8 cellular contexts compared by ENCODE assay signal in the genomic region with DNA sequence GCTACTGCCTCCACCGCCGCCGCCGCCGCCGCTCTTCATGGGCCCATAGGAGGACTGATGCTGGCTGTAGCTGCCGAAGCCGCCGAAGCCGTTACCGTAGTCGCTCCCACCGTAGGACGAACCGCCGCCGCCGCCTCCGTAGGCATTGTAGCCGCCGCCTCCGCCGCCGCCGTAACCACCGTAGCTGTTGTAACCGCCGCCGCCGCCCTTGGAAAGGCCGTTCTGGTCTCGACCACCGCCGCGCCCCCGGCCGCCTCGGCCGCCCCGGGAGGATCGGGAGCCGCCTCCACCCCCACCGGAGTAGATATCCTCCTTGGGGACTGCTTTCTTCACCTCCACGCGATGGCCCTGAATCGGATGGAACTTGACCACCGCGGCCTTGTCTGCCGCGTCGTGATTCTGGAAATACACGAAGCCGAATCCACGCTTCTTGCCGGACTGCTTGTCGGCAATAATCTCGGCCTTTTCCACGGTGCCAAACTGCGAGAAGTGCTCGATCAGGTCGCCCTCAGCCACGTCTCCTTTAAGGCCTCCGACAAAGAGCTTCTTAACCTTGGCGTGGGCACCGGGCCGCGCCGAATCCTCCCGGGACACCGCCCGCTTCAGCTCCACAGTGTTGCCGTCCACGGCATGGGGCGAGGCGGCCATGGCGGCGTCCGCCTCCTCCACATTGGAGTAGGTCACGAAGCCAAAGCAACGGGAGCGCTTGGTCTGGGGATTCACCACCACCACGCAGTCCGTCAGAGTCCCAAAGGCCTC. TPM values are rescaled to one million over a fixed set of nuclear protein-coding genes. Genes with fewer than 3 reads are reported as not detected.
DNase-seq lines count a peak whose midpoint lies in the region; ATAC-seq and TF ChIP-seq lines count a peak whose summit lies in the region.

No MANE protein-coding gene starts in this region.

- H3K27me3 ChIP-seq in liver (ENCODE audit: control insufficient read depth in 4 of 4, insufficient read depth in 4 of 4, low read length in 3 of 4): no peaks in the 10 kb centered on the region

- peak; percentile 28 for DNase-seq in activated CD4-positive, alpha-beta T cell treated with anti-CD3 and anti-CD28 coated beads for 1 hour
- DNase-seq in DMS79 (lab: John Stamatoyannopoulos, UW) (no peak), cortex of kidney (lab: John Stamatoyannopoulos, UW) (no peak)

- ATAC-seq in GM18907 (IDR thresholded peaks at IDR 0.05; ENCODE audit: unreplicated experiment) (peak; percentile 7), HG03135 (IDR thresholded peaks at IDR 0.05; ENCODE audit: unreplicated experiment) (peak; percentile 1)
- peak; percentile 0 for ATAC-seq in stimulated activated memory B cell treated with anti-CD40 and anti-IgM and Interleukin-4, amounts not matched to agents 10 μg/mL and 1 μg/mL and 100 μg/mL, for 72 hours

- TF ChIP-seq CTCF in liver (IDR thresholded peaks at IDR 0.05; ENCODE audit: low read depth, low read length, missing input control): no peak

- H3K9me3 ChIP-seq in liver (ENCODE audit: control insufficient read depth in 4 of 4, low read length in 3 of 4): no peaks in the 10 kb centered on the region

- WGBS in liver: under 1% methylated on average over 83 of the region's 83 CpGs

- H3K4me3 ChIP-seq in liver (ENCODE audit: low read depth in 1 of 3, low read length in 3 of 3): peak overlapping the region; percentile 73 to 79 (median 73)

- no peaks in the 10 kb centered on the region for H3K9me3 Mint-ChIP-seq in stimulated activated memory B cell treated with anti-CD40 and anti-IgM and Interleukin-4, amounts not matched to agents 10 μg/mL and 1 μg/mL and 100 μg/mL, for 72 hours

- peaks cover 3 to 27% (median 16%) of the 10 kb centered on the region in 4 donors for H3K4me1 ChIP-seq in liver (ENCODE audit: control insufficient read depth in 4 of 4, insufficient read depth in 4 of 4, low read length in 3 of 4)

- no peaks in the 10 kb centered on the region for H3K27me3 Mint-ChIP-seq in stimulated activated memory B cell treated with anti-CD40 and anti-IgM and Interleukin-4, amounts not matched to agents 10 μg/mL and 1 μg/mL and 100 μg/mL, for 72 hours

- H3K4me3 Mint-ChIP-seq in stimulated activated memory B cell treated with anti-CD40 and anti-IgM and Interleukin-4, amounts not matched to agents 10 μg/mL and 1 μg/mL and 100 μg/mL, for 72 hours: peak overlapping the region; percentile 92

- H3K27ac ChIP-seq in cingulate gyrus (ENCODE audit: low read depth, low read length) (peak overlapping the region; percentile 99), liver (ENCODE audit: low read depth in 1 of 2, low read length in 2 of 2) (peak overlapping the region; percentile 99 to 100)

- peak overlapping the region; percentile 97 for H3K27ac Mint-ChIP-seq in stimulated activated memory B cell treated with anti-CD40 and anti-IgM and Interleukin-4, amounts not matched to agents 10 μg/mL and 1 μg/mL and 100 μg/mL, for 72 hours

- no peaks in the 10 kb centered on the region for H3K36me3 ChIP-seq in liver (ENCODE audit: control insufficient read depth in 4 of 4, insufficient read depth in 3 of 4, low read depth in 1 of 4, low read length in 3 of 4)

- peak overlapping the region; percentile 93 to 95 for H3K9ac ChIP-seq in liver (ENCODE audit: low read depth in 1 of 2, low read length in 2 of 2)

- TF ChIP-seq RAD21 in liver (IDR thresholded peaks at IDR 0.05): no peak

- H3K4me1 Mint-ChIP-seq in stimulated activated memory B cell treated with anti-CD40 and anti-IgM and Interleukin-4, amounts not matched to agents 10 μg/mL and 1 μg/mL and 100 μg/mL, for 72 hours: peaks cover 27% of the 10 kb centered on the region

- H3K36me3 Mint-ChIP-seq in stimulated activated memory B cell treated with anti-CD40 and anti-IgM and Interleukin-4, amounts not matched to agents 10 μg/mL and 1 μg/mL and 100 μg/mL, for 72 hours: peaks cover 30% of the 10 kb centered on the region

TF ChIP-seq in liver, 16 proteins besides CTCF, POLR2A, EP300 and RAD21:
- no peak for TF ChIP-seq RXRA (IDR thresholded peaks at IDR 0.05)
- TF ChIP-seq HNF4A (conservative IDR thresholded peaks at IDR 0.05): no peak
- TF ChIP-seq, protein P1, sequence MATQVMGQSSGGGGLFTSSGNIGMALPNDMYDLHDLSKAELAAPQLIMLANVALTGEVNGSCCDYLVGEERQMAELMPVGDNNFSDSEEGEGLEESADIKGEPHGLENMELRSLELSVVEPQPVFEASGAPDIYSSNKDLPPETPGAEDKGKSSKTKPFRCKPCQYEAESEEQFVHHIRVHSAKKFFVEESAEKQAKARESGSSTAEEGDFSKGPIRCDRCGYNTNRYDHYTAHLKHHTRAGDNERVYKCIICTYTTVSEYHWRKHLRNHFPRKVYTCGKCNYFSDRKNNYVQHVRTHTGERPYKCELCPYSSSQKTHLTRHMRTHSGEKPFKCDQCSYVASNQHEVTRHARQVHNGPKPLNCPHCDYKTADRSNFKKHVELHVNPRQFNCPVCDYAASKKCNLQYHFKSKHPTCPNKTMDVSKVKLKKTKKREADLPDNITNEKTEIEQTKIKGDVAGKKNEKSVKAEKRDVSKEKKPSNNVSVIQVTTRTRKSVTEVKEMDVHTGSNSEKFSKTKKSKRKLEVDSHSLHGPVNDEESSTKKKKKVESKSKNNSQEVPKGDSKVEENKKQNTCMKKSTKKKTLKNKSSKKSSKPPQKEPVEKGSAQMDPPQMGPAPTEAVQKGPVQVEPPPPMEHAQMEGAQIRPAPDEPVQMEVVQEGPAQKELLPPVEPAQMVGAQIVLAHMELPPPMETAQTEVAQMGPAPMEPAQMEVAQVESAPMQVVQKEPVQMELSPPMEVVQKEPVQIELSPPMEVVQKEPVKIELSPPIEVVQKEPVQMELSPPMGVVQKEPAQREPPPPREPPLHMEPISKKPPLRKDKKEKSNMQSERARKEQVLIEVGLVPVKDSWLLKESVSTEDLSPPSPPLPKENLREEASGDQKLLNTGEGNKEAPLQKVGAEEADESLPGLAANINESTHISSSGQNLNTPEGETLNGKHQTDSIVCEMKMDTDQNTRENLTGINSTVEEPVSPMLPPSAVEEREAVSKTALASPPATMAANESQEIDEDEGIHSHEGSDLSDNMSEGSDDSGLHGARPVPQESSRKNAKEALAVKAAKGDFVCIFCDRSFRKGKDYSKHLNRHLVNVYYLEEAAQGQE (IDR thresholded peaks at IDR 0.05): no peak
- TF ChIP-seq NR2F2 (IDR thresholded peaks at IDR 0.05): no peak
- TF ChIP-seq HNF4G (IDR thresholded peaks at IDR 0.05): no peak
- TF ChIP-seq TAF1 (conservative IDR thresholded peaks at IDR 0.05): no peak
- no peak for TF ChIP-seq FOXA2 (IDR thresholded peaks at IDR 0.05)
- TF ChIP-seq, protein P2, sequence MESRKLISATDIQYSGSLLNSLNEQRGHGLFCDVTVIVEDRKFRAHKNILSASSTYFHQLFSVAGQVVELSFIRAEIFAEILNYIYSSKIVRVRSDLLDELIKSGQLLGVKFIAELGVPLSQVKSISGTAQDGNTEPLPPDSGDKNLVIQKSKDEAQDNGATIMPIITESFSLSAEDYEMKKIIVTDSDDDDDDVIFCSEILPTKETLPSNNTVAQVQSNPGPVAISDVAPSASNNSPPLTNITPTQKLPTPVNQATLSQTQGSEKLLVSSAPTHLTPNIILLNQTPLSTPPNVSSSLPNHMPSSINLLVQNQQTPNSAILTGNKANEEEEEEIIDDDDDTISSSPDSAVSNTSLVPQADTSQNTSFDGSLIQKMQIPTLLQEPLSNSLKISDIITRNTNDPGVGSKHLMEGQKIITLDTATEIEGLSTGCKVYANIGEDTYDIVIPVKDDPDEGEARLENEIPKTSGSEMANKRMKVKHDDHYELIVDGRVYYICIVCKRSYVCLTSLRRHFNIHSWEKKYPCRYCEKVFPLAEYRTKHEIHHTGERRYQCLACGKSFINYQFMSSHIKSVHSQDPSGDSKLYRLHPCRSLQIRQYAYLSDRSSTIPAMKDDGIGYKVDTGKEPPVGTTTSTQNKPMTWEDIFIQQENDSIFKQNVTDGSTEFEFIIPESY (IDR thresholded peaks at IDR 0.05): no peak
- TF ChIP-seq YY1 (IDR thresholded peaks at IDR 0.05): no peak
- TF ChIP-seq, protein P3, sequence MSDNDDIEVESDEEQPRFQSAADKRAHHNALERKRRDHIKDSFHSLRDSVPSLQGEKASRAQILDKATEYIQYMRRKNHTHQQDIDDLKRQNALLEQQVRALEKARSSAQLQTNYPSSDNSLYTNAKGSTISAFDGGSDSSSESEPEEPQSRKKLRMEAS (IDR thresholded peaks at IDR 0.05): no peak
- TF ChIP-seq, protein P4, sequence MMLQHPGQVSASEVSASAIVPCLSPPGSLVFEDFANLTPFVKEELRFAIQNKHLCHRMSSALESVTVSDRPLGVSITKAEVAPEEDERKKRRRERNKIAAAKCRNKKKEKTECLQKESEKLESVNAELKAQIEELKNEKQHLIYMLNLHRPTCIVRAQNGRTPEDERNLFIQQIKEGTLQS (IDR thresholded peaks at IDR 0.05): no peak

RNA-seq across cellular contexts. Expression of a gene that starts 0.8 kb away (rescaled TPM):
- 10 to 100 TPM in 1 of 2 donors, 1 to 10 TPM in 1; 4.9 to 12.9 TPM for total RNA-seq in liver
- 10 to 100 TPM in 1 of 2 donors, 1 to 10 TPM in 1; 1.8 to 10.2 TPM for polyA plus RNA-seq in liver

RNA-seq across cellular contexts. Expression of a gene that starts 17.5 kb away (rescaled TPM):
- 1 to 10 TPM; 5.0 to 8.8 TPM for total RNA-seq in liver
- polyA plus RNA-seq in liver: 1 to 10 TPM in 1 of 2 donors, under 1 TPM in 1; 0.91 to 2.3 TPM
